8 cellular contexts compared by ENCODE assay signal in genomic region chr11:86115542-86116385, GRCh38. TPM values are rescaled to one million over a fixed set of nuclear protein-coding genes. Genes with fewer than 3 reads are reported as not detected.
A peak's percentile ranks its signal among the peaks of the same experiment; 100 is the strongest.
DNase-seq lines count a peak whose midpoint lies in the region; ATAC-seq and TF ChIP-seq lines count a peak whose summit lies in the region.

No MANE protein-coding gene starts in this region.

- H3K4me1 ChIP-seq in esophagus muscularis mucosa, result peaks cover 0 to 44% (median 39%) of the 10 kb centered on the region in 4 donors
- peaks cover 4% of the 10 kb centered on the region for H3K4me1 ChIP-seq in effector memory CD4-positive, alpha-beta T cell (ENCODE audit: control insufficient read depth, insufficient read depth, low read length, poor library complexity, severe bottlenecking)

- no peaks in the 10 kb centered on the region for H3K9me3 ChIP-seq in esophagus muscularis mucosa
- H3K9me3 ChIP-seq in effector memory CD4-positive, alpha-beta T cell (ENCODE audit: control insufficient read depth, low read length), result no peaks in the 10 kb centered on the region

- WGBS in esophagus muscularis mucosa, result 54% methylated on average over 3 of the region's 3 CpGs

- H3K27ac ChIP-seq in esophagus muscularis mucosa (replicated peaks in 1 of 4) (peak overlapping the region; percentile 25 to 71 (median 44)), RWPE1 (no peak overlapping the region)
- H3K27ac ChIP-seq in effector memory CD4-positive, alpha-beta T cell (ENCODE audit: insufficient read depth, low read length, poor library complexity, severe bottlenecking), result no peak overlapping the region

- POLR2A ChIA-PET in RWPE1 (lab: Yijun Ruan, JAX; ENCODE audit: low non-redundant PET), result no interaction called here

- intact Hi-C loops in esophagus muscularis mucosa (cut with DNase I), result no loop called here

- CTCF ChIA-PET in RWPE1 (lab: Yijun Ruan, JAX), result interaction anchor here (0.6 to 1.2 kb wide), 2 partner anchors 74 to 124 kb away, joined by 3 to 5 read pairs; no protein-coding TSS in a partner anchor

- DNase-seq in ELR (ENCODE audit: low read depth) (peak; percentile 52), HPDE6-E6E7 (ENCODE audit: extremely low spot score) (peak; percentile 12), esophagus muscularis mucosa (ENCODE audit: extremely low spot score) (no peak), RWPE1 (ENCODE audit: low spot score) (no peak), superior temporal gyrus (ENCODE audit: extremely low spot score) (no peak)
- DNase-seq in effector memory CD4-positive, alpha-beta T cell, result no peak
- DNase-seq in stimulated activated CD4-positive, alpha-beta T cell treated with anti-CD3 and anti-CD28 coated beads, Interleukin-12 subunit alpha, Interleukin-12 subunit beta, amount 100 ng/mL, for 4 hours, result no peak

- no peak for TF ChIP-seq EP300 in esophagus muscularis mucosa (IDR thresholded peaks at IDR 0.05)

- no peaks in the 10 kb centered on the region for H3K27me3 ChIP-seq in esophagus muscularis mucosa
- H3K27me3 ChIP-seq in effector memory CD4-positive, alpha-beta T cell (replicated peaks; ENCODE audit: control insufficient read depth, insufficient read depth, low read length, poor library complexity, severe bottlenecking), result no peaks in the 10 kb centered on the region

- no peaks in the 10 kb centered on the region for H3K36me3 ChIP-seq in esophagus muscularis mucosa
- no peaks in the 10 kb centered on the region for H3K36me3 ChIP-seq in effector memory CD4-positive, alpha-beta T cell (ENCODE audit: control insufficient read depth, insufficient read depth, low read length)

- peak; percentile 31 for ATAC-seq in GM21528 (IDR thresholded peaks at IDR 0.05; ENCODE audit: low FRiP score, unreplicated experiment)

- H3K4me3 ChIP-seq in esophagus muscularis mucosa, result no peak overlapping the region
- H3K4me3 ChIP-seq in effector memory CD4-positive, alpha-beta T cell (ENCODE audit: insufficient read depth, low read depth, low read length, poor library complexity, severe bottlenecking), result no peak overlapping the region

- TF ChIP-seq POLR2A in esophagus muscularis mucosa (IDR thresholded peaks at IDR 0.05; ENCODE audit: low read depth), result no peak

- TF ChIP-seq CTCF in esophagus muscularis mucosa (IDR thresholded peaks at IDR 0.05), result peak in 1 of 3 experiments; percentile 7
- TF ChIP-seq CTCF in RWPE1 (conservative IDR thresholded peaks at IDR 0.05; ENCODE audit: low read depth), result no peak

RNA-seq across cellular contexts. Expression of gene PICALM, which starts 46.9 kb away (rescaled TPM):
- total RNA-seq in esophagus muscularis mucosa, result 100 to 1,000 TPM; 228 to 281 (median 266) TPM

Comparison
In these comparisons a context has a peak if more than half of its experiments do, and no peak if none do; other contexts are left out.
1. DNase-seq: peak in ELR (single experiment) and HPDE6-E6E7 (single experiment); none in esophagus muscularis mucosa (single experiment), effector memory CD4-positive, alpha-beta T cell (0 of 3), stimulated activated CD4-positive, alpha-beta T cell treated with anti-CD3 and anti-CD28 coated beads, Interleukin-12 subunit alpha, Interleukin-12 subunit beta, amount 100 ng/mL, for 4 hours (single experiment), RWPE1 (single experiment) and superior temporal gyrus (single experiment).
2. H3K27ac ChIP-seq: peak in esophagus muscularis mucosa (4 of 4); none in effector memory CD4-positive, alpha-beta T cell (single experiment) and RWPE1 (single experiment).